Comparison of ENCODE assay signal across 8 cellular contexts in genomic region chr11:33736148-33736809, GRCh38. TPM values are rescaled to one million over a fixed set of nuclear protein-coding genes. Genes with fewer than 3 reads are reported as not detected.
DNase-seq lines count a peak whose midpoint lies in the region; ATAC-seq, FAIRE-seq and TF ChIP-seq lines count a peak whose summit lies in the region.

CD59 (minus strand) TSS chr11:33736423; CDS start chr11:33722445, 13,978 bp downstream.

- no peak for FAIRE-seq in RCC 7860 (lab: Jason Lieb, UNC)

- TF ChIP-seq POLR2A in esophagus muscularis mucosa (IDR thresholded peaks at IDR 0.05; ENCODE audit: low read depth) = peak; percentile 92

- DNase-seq in DMS53 (lab: John Stamatoyannopoulos, UW) (peak; percentile 95), KBM-7 (peak; percentile 86), RCC 7860 (ENCODE audit: low spot score) (peak; percentile 73), activated T-helper 1 cell treated with Interleukin-2 at 50 U/mL for 16 hours (ENCODE audit: low read depth) (peak; percentile 84), esophagus muscularis mucosa (ENCODE audit: extremely low spot score) (peak; percentile 98)
- peak; percentile 77 for DNase-seq in stimulated activated CD8-positive, alpha-beta memory T cell treated with anti-CD3 and anti-CD28 coated beads, Interleukin-7, amount 100 ng/mL, for 24 hours (ENCODE audit: low read depth)

- peak; percentile 57 for ATAC-seq in GM21717 (IDR thresholded peaks at IDR 0.05; ENCODE audit: unreplicated experiment)

- WGBS in esophagus muscularis mucosa = 3% methylated on average over 19 of the region's 48 CpGs

- H3K4me1 ChIP-seq in esophagus muscularis mucosa (peaks cover 26 to 55% (median 50%) of the 10 kb centered on the region in 4 donors), muscle layer of duodenum (ENCODE audit: control insufficient read depth in 1 of 2, insufficient read depth in 2 of 2, low read length in 2 of 2) (peaks cover 3 to 14% of the 10 kb centered on the region in 2 donors)

- H3K36me3 ChIP-seq in esophagus muscularis mucosa = peaks cover 0 to 10% (median 4%) of the 10 kb centered on the region in 4 donors
- H3K36me3 ChIP-seq in muscle layer of duodenum (ENCODE audit: control insufficient read depth in 1 of 2, insufficient read depth in 2 of 2, low read length in 2 of 2) = no peaks in the 10 kb centered on the region

- H3K27ac ChIP-seq in esophagus muscularis mucosa (replicated peaks in 1 of 4) (peak within 1 kb of the TSS; percentile 93 to 95 (median 94)), muscle layer of duodenum (ENCODE audit: low read length) (peak within 1 kb of the TSS; percentile 71)

- H3K4me3 ChIP-seq in esophagus muscularis mucosa (peak within 1 kb of the TSS; percentile 81 to 93 (median 87)), muscle layer of duodenum (ENCODE audit: low read depth in 1 of 2, low read length in 2 of 2) (peak within 1 kb of the TSS; percentile 84 to 89)

- H3K27me3 ChIP-seq in esophagus muscularis mucosa (no peaks in the 10 kb centered on the region), muscle layer of duodenum (ENCODE audit: low read depth, low read length) (no peaks in the 10 kb centered on the region)

- intact Hi-C loops in esophagus muscularis mucosa (cut with DNase I) = no loop called here

- in situ Hi-C loops in KBM-7 (cut with MboI; ENCODE audit: low pct_unique_long_range_greater_than_20kb, low sequenced_read_pairs) = no loop called here

- TF ChIP-seq EP300 in esophagus muscularis mucosa (IDR thresholded peaks at IDR 0.05) = no peak

- TF ChIP-seq CTCF in esophagus muscularis mucosa (IDR thresholded peaks at IDR 0.05) = peak in 1 of 3 experiments; percentile 6

- H3K9me3 ChIP-seq in esophagus muscularis mucosa (no peaks in the 10 kb centered on the region), muscle layer of duodenum (ENCODE audit: control insufficient read depth in 1 of 2, low read length in 2 of 2) (no peaks in the 10 kb centered on the region)

RNA-seq across cellular contexts. Expression of gene CD59, which starts in this region (rescaled TPM):
- 100 to 1,000 TPM; 135 to 528 (median 378) TPM for total RNA-seq in esophagus muscularis mucosa

Comparison
In these comparisons a context has a peak if more than half of its experiments do, and no peak if none do; other contexts are left out.
1. Peak in every context shown above with its lines: DNase-seq, ATAC-seq, H3K4me3 ChIP-seq and H3K27ac ChIP-seq.